Comparison of ENCODE assay signal across 9 cellular contexts in the genomic region with DNA sequence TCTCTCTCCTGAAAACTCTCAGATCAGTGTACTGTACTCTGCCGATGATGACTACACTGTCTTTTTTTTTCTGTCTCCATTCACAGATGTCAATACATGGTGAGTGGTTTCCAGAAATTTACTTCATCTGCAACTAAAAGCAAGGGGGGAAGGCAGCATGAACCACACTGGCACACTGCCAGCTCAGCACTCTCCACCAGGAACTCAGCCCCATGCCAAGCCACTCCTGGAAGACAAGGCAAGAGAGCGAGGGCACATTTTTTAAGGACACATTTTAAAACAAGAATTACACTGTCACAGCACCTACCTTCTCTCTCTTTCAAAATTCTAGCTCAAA.
DNase-seq lines count a peak whose midpoint lies in the region; ATAC-seq and TF ChIP-seq lines count a peak whose summit lies in the region.
"Had no signal": no experiment of that assay in that cellular context is flagged by ENCODE, and none has a peak within 500 bp of the region (broad histone marks: within the 10 kb centered on the region; RNA-seq: fewer than 3 reads in every experiment).

No MANE protein-coding gene starts in this region.

- H3K36me3 ChIP-seq in mesenchymal stem cell (ENCODE audit: control insufficient read depth in 1 of 2, insufficient read depth in 2 of 2, low read depth in 1 of 2, low read length in 2 of 2), result no peaks in the 10 kb centered on the region

- DNase-seq in Calu3, result peak; percentile 30
- peak; percentile 85 for DNase-seq in NCI-H1694 (lab: John Stamatoyannopoulos, UW)
- DNase-seq in astrocyte of the spinal cord (ENCODE audit: low read depth, low spot score), result peak; percentile 74
- peak; percentile 53 for DNase-seq in mesenchymal stem cell
- DNase-seq in activated naive CD4-positive, alpha-beta T cell treated with anti-CD3 and anti-CD28 coated beads for 36 hours, result no peak
- DNase-seq in activated CD8-positive, alpha-beta T cell treated with anti-CD3 and anti-CD28 coated beads, Interleukin-2, amount 10 ng/mL, durations not matched to agents 7 days and 5 days, result no peak

- H3K4me3 ChIP-seq in astrocyte of the spinal cord (ENCODE audit: low read depth, low read length) (no peak overlapping the region), mesenchymal stem cell (ENCODE audit: insufficient read depth in 1 of 2, low read depth in 1 of 2, low read length in 2 of 2) (peak overlapping the region in 1 of 2 experiments; percentile 60)

- H3K4me1 Mint-ChIP-seq in Calu3 (ENCODE audit: low read depth, unreplicated experiment), result no peaks in the 10 kb centered on the region
- H3K4me1 Mint-ChIP-seq in activated naive CD4-positive, alpha-beta T cell treated with anti-CD3 and anti-CD28 coated beads for 36 hours (ENCODE audit: low read depth), result no peaks in the 10 kb centered on the region
- H3K4me1 Mint-ChIP-seq in activated CD8-positive, alpha-beta T cell treated with anti-CD3 and anti-CD28 coated beads, Interleukin-2, amount 10 ng/mL, durations not matched to agents 7 days and 5 days (ENCODE audit: low read depth), result peaks cover 7% of the 10 kb centered on the region

- H3K14ac ChIP-seq in mesenchymal stem cell (ENCODE audit: low read length in 2 of 2), result no peak overlapping the region

- no peak overlapping the region for H3K4me2 ChIP-seq in mesenchymal stem cell (ENCODE audit: low read length, poor library complexity, severe bottlenecking)

- H2BK15ac ChIP-seq in mesenchymal stem cell (ENCODE audit: low read depth, poor library complexity, severe bottlenecking), result no peak overlapping the region

- no peak overlapping the region for H4K8ac ChIP-seq in mesenchymal stem cell (ENCODE audit: low read length)

- H3K79me1 ChIP-seq in mesenchymal stem cell (replicated peaks; ENCODE audit: low read length, poor library complexity, severe bottlenecking), result no peaks in the 10 kb centered on the region

- H3K27me3 ChIP-seq in mesenchymal stem cell (ENCODE audit: control insufficient read depth in 1 of 2, insufficient read depth in 1 of 2, low read length in 2 of 2), result no peaks in the 10 kb centered on the region

- H3K4me3 Mint-ChIP-seq in Calu3 (ENCODE audit: low read depth, unreplicated experiment), result no peak overlapping the region
- H3K4me3 Mint-ChIP-seq in activated naive CD4-positive, alpha-beta T cell treated with anti-CD3 and anti-CD28 coated beads for 36 hours, result no peak overlapping the region
- H3K4me3 Mint-ChIP-seq in activated CD8-positive, alpha-beta T cell treated with anti-CD3 and anti-CD28 coated beads, Interleukin-2, amount 10 ng/mL, durations not matched to agents 7 days and 5 days, result no peak overlapping the region
- H3K4me3 Mint-ChIP-seq: activated naive CD8-positive, alpha-beta T cell had no signal

- in situ Hi-C loops in astrocyte of the spinal cord (cut with HindIII; ENCODE audit: low sequenced_read_pairs), result no loop called here

- H3K27me3 Mint-ChIP-seq in Calu3 (ENCODE audit: unreplicated experiment), result no peaks in the 10 kb centered on the region
- no peaks in the 10 kb centered on the region for H3K27me3 Mint-ChIP-seq in activated naive CD4-positive, alpha-beta T cell treated with anti-CD3 and anti-CD28 coated beads for 36 hours (ENCODE audit: low read depth)
- peaks cover 3% of the 10 kb centered on the region for H3K27me3 Mint-ChIP-seq in activated CD8-positive, alpha-beta T cell treated with anti-CD3 and anti-CD28 coated beads, Interleukin-2, amount 10 ng/mL, durations not matched to agents 7 days and 5 days (ENCODE audit: low read depth)

- peaks cover 2% of the 10 kb centered on the region for H3K9me3 Mint-ChIP-seq in Calu3 (ENCODE audit: low read depth, unreplicated experiment)
- H3K9me3 Mint-ChIP-seq in activated naive CD4-positive, alpha-beta T cell treated with anti-CD3 and anti-CD28 coated beads for 36 hours, result no peaks in the 10 kb centered on the region
- H3K9me3 Mint-ChIP-seq in activated CD8-positive, alpha-beta T cell treated with anti-CD3 and anti-CD28 coated beads, Interleukin-2, amount 10 ng/mL, durations not matched to agents 7 days and 5 days (ENCODE audit: insufficient read depth), result no peaks in the 10 kb centered on the region

- H3K23ac ChIP-seq in mesenchymal stem cell (ENCODE audit: low read length in 2 of 2), result no peak overlapping the region

- no peak overlapping the region for H2BK12ac ChIP-seq in mesenchymal stem cell (ENCODE audit: low read length in 2 of 2)

- WGBS in mesenchymal stem cell, result 60% methylated on average over 2 of the region's 2 CpGs

- H3K9ac ChIP-seq in mesenchymal stem cell (ENCODE audit: low read length), result peak overlapping the region; percentile 76

- no peak overlapping the region for H2AFZ ChIP-seq in mesenchymal stem cell (ENCODE audit: low read depth, low read length)

- H2BK5ac ChIP-seq in mesenchymal stem cell (ENCODE audit: low read depth, low read length, poor library complexity, severe bottlenecking), result no peak overlapping the region

- no peak overlapping the region for H2AK5ac ChIP-seq in mesenchymal stem cell (ENCODE audit: low read length, severe bottlenecking)

- CTCF ChIA-PET in Calu3 (lab: Charles Lee), result no interaction called here
- CTCF ChIA-PET in activated naive CD4-positive, alpha-beta T cell treated with anti-CD3 and anti-CD28 coated beads for 36 hours (lab: Charles Lee), result no interaction called here
- CTCF ChIA-PET in activated CD8-positive, alpha-beta T cell treated with anti-CD3 and anti-CD28 coated beads, Interleukin-2, amount 10 ng/mL, durations not matched to agents 7 days and 5 days (lab: Charles Lee), result no interaction called here

- intact Hi-C loops in Calu3 (cut with micrococcal nuclease; ENCODE audit: unreplicated experiment), result no loop called here
- intact Hi-C loops in activated naive CD4-positive, alpha-beta T cell treated with anti-CD3 and anti-CD28 coated beads for 36 hours (cut with micrococcal nuclease), result no loop called here

- H3K9me3 ChIP-seq in mesenchymal stem cell (ENCODE audit: control insufficient read depth, low read length), result no peaks in the 10 kb centered on the region

- H3K27ac ChIP-seq in mesenchymal stem cell (ENCODE audit: low read length, poor library complexity, severe bottlenecking), result peak overlapping the region; percentile 96

- H3K27ac Mint-ChIP-seq in Calu3 (ENCODE audit: unreplicated experiment), result no peak overlapping the region
- no peak overlapping the region for H3K27ac Mint-ChIP-seq in activated naive CD4-positive, alpha-beta T cell treated with anti-CD3 and anti-CD28 coated beads for 36 hours
- no peak overlapping the region for H3K27ac Mint-ChIP-seq in activated CD8-positive, alpha-beta T cell treated with anti-CD3 and anti-CD28 coated beads, Interleukin-2, amount 10 ng/mL, durations not matched to agents 7 days and 5 days
- H3K27ac Mint-ChIP-seq: activated naive CD8-positive, alpha-beta T cell had no signal

- H3K4ac ChIP-seq in mesenchymal stem cell (ENCODE audit: low read depth in 1 of 2, low read length in 2 of 2), result no peak overlapping the region

- no peak overlapping the region for H3K18ac ChIP-seq in mesenchymal stem cell (ENCODE audit: low read depth in 1 of 2, low read length in 2 of 2)

- TF ChIP-seq CTCF in Calu3 (IDR thresholded peaks at IDR 0.05; ENCODE audit: unreplicated experiment), result no peak
- TF ChIP-seq CTCF in astrocyte of the spinal cord (IDR thresholded peaks at IDR 0.05; ENCODE audit: low read depth, low read length), result no peak

- ATAC-seq in HG02885 (IDR thresholded peaks at IDR 0.05; ENCODE audit: poor library complexity, unreplicated experiment) (no peak), HG03354 (IDR thresholded peaks at IDR 0.05; ENCODE audit: poor library complexity, severe bottlenecking, unreplicated experiment) (no peak)
- no peak for ATAC-seq in activated CD8-positive, alpha-beta T cell treated with anti-CD3 and anti-CD28 coated beads, Interleukin-2, amount 10 ng/mL, durations not matched to agents 7 days and 5 days

- POLR2A ChIA-PET in activated CD8-positive, alpha-beta T cell treated with anti-CD3 and anti-CD28 coated beads, Interleukin-2, amount 10 ng/mL, durations not matched to agents 7 days and 5 days (lab: Charles Lee), result no interaction called here

- H3K36me3 Mint-ChIP-seq in Calu3 (ENCODE audit: insufficient read depth, unreplicated experiment), result no peaks in the 10 kb centered on the region
- no peaks in the 10 kb centered on the region for H3K36me3 Mint-ChIP-seq in activated naive CD4-positive, alpha-beta T cell treated with anti-CD3 and anti-CD28 coated beads for 36 hours (ENCODE audit: low read depth)
- no peaks in the 10 kb centered on the region for H3K36me3 Mint-ChIP-seq in activated CD8-positive, alpha-beta T cell treated with anti-CD3 and anti-CD28 coated beads, Interleukin-2, amount 10 ng/mL, durations not matched to agents 7 days and 5 days (ENCODE audit: low read depth)
- H3K36me3 Mint-ChIP-seq: activated naive CD8-positive, alpha-beta T cell had no signal

- no peak overlapping the region for H2BK120ac ChIP-seq in mesenchymal stem cell (ENCODE audit: low read depth, low read length)

- no peak overlapping the region for H4K91ac ChIP-seq in mesenchymal stem cell (ENCODE audit: low read length)

- BruUV-seq in Calu3 (replicated peaks; lab: Mats Ljungman, UMichigan), result no TSS peak

- peaks cover 3% of the 10 kb centered on the region for H3K4me1 ChIP-seq in mesenchymal stem cell (ENCODE audit: control insufficient read depth, insufficient read depth, low read depth, low read length)

Comparison
In these comparisons a context has a peak if more than half of its experiments do, and no peak if none do; other contexts are left out.
1. DNase-seq: peak in Calu3 (single experiment), NCI-H1694 (single experiment), astrocyte of the spinal cord (single experiment) and mesenchymal stem cell (single experiment); none in activated naive CD4-positive, alpha-beta T cell treated with anti-CD3 and anti-CD28 coated beads for 36 hours (single experiment) and activated CD8-positive, alpha-beta T cell treated with anti-CD3 and anti-CD28 coated beads, Interleukin-2, amount 10 ng/mL, durations not matched to agents 7 days and 5 days (single experiment).